In the genomic region with DNA sequence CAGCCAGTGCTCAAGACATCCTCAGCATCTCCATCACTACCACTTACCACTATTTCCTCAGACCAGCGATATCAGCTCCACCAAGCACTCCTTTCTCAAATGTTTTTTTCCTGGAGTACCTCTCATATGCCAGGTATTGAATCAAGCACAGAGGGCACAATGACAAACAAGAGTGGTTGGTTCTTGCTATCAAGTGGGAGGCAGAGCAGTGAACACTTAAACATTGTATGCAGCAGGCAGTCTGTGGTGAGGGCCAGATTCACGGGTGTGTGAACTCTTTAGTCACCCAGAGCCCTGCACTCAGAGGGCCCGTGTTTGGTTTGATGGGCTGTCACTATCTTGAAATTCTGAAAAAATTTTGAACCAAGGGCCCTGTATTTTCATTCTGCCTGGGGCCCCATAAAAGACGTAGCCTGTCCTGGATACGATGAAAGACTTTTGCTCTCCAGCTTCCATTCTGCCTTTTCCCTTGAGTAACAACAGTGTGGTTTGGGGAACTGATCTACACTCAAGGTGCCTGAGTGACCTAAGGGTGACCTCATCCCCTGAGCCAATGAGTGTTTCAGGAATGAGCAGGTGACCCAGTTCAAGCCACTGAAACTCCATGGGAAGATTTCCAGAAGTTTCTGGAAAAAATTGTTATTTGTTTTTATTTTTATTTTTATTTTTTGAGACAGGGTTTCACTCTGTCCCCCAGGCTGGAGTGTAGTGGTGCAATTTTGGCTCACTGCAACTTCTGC, we compare ENCODE assay signal across 22 cellular contexts.
A peak's percentile ranks its signal among the peaks of the same experiment; 100 is the strongest.
DNase-seq lines count a peak whose midpoint lies in the region; ATAC-seq and TF ChIP-seq lines count a peak whose summit lies in the region.
"Had no signal": no experiment of that assay in that cellular context is flagged by ENCODE, and none has a peak within 500 bp of the region (broad histone marks: within the 10 kb centered on the region; RNA-seq: fewer than 3 reads in every experiment).

No MANE protein-coding gene starts in this region.

- intact Hi-C loops in aorta (cut with DNase I): no loop called here

- 91 to 94% methylated on average over 5 of the region's 5 CpGs for WGBS in aorta, 2 donors

- no peaks in the 10 kb centered on the region for H3K9me3 Mint-ChIP-seq in nephron
- H3K9me3 Mint-ChIP-seq in activated naive CD4-positive, alpha-beta T cell treated with anti-CD3 and anti-CD28 coated beads, Interleukin-2, amount 50 U/mL, for 72 hours: no peaks in the 10 kb centered on the region

- no peak overlapping the region for H3K4me3 ChIP-seq in aorta (ENCODE audit: low read length in 2 of 2)
- H3K4me3 ChIP-seq: MG63, SK-N-MC had no signal

- no peaks in the 10 kb centered on the region for H3K27me3 Mint-ChIP-seq in nephron (ENCODE audit: low read depth)

- H3K27ac ChIP-seq in aorta (ENCODE audit: low read depth in 1 of 2, low read length in 2 of 2): no peak overlapping the region
- H3K27ac ChIP-seq: RWPE1, SK-N-MC had no signal

- peaks cover 16% of the 10 kb centered on the region for H3K36me3 Mint-ChIP-seq in nephron (ENCODE audit: low read depth)
- H3K36me3 Mint-ChIP-seq in activated naive CD4-positive, alpha-beta T cell treated with anti-CD3 and anti-CD28 coated beads, Interleukin-2, amount 50 U/mL, for 72 hours: no peaks in the 10 kb centered on the region

- no peaks in the 10 kb centered on the region for H3K27me3 ChIP-seq in aorta (ENCODE audit: control insufficient read depth in 1 of 2, insufficient read depth in 2 of 2, low read length in 1 of 2)
- H3K27me3 ChIP-seq: BE2C, MG63 had no signal

- H3K4me3 Mint-ChIP-seq in nephron: no peak overlapping the region

- peak overlapping the region in 2 of 3 experiments; percentile 51 to 58 for H3K27ac Mint-ChIP-seq in nephron
- no peak overlapping the region for H3K27ac Mint-ChIP-seq in activated naive CD4-positive, alpha-beta T cell treated with anti-CD3 and anti-CD28 coated beads, Interleukin-2, amount 50 U/mL, for 72 hours

- H3K4me1 ChIP-seq in aorta (ENCODE audit: control insufficient read depth in 1 of 2, insufficient read depth in 2 of 2, low read length in 2 of 2): no peaks in the 10 kb centered on the region

- H3K36me3 ChIP-seq in aorta (ENCODE audit: control insufficient read depth in 1 of 2, insufficient read depth in 2 of 2, low read length in 1 of 2): no peaks in the 10 kb centered on the region
- H3K36me3 ChIP-seq: MG63 had no signal

- TF ChIP-seq CTCF in nephron (IDR thresholded peaks at IDR 0.05; ENCODE audit: unreplicated experiment in 3 of 3): no peak

- H3K4me1 Mint-ChIP-seq in nephron: peaks cover 26% of the 10 kb centered on the region

- DNase-seq in NCI-H510A treated with DMSO at 0.1 percent for 48 hours (lab: John Stamatoyannopoulos, UW) (peak; percentile 56), NCI-H510A (lab: John Stamatoyannopoulos, UW) (no peak), NCI-H2107 (lab: John Stamatoyannopoulos, UW) (peak; percentile 18), SKM-1 (lab: John Stamatoyannopoulos, UW; ENCODE audit: unreplicated experiment) (peak; percentile 38), aorta (no peak), foreskin melanocyte (no peak)
- no peak for DNase-seq in activated naive CD4-positive, alpha-beta T cell treated with anti-CD3 and anti-CD28 coated beads, Interleukin-2, amount 50 U/mL, for 72 hours (ENCODE audit: low spot score in 2 of 2)
- DNase-seq: BE2C, DMS53, H7, Kasumi-1, MG63, NCI-H1092 treated with DMSO at 0.1 percent for 48 hours, NCI-H1436 treated with DMSO at 0.1 percent for 48 hours, NCI-H1930, NCI-H524 treated with DMSO at 0.1 percent for 48 hours, NCI-H82, PC-3, SHP77 treated with DMSO at 0.1 percent for 48 hours had no signal

- ATAC-seq in aorta (ENCODE audit: low FRiP score): no peak
- ATAC-seq in activated naive CD4-positive, alpha-beta T cell treated with anti-CD3 and anti-CD28 coated beads, Interleukin-2, amount 50 U/mL, for 72 hours: no peak
- ATAC-seq: PC-3 had no signal

- H3K9me3 ChIP-seq in aorta (ENCODE audit: control insufficient read depth, low read length): no peaks in the 10 kb centered on the region
- H3K9me3 ChIP-seq: BE2C, MG63 had no signal

Comparison
In these comparisons a context has a peak if more than half of its experiments do, and no peak if none do; other contexts are left out.
1. DNase-seq: peak in NCI-H510A treated with DMSO at 0.1 percent for 48 hours (single experiment), NCI-H2107 (single experiment) and SKM-1 (single experiment); none in NCI-H510A (single experiment), aorta (0 of 2), foreskin melanocyte (single experiment) and activated naive CD4-positive, alpha-beta T cell treated with anti-CD3 and anti-CD28 coated beads, Interleukin-2, amount 50 U/mL, for 72 hours (0 of 2).
2. H3K27ac Mint-ChIP-seq: peak in nephron (2 of 3); none in activated naive CD4-positive, alpha-beta T cell treated with anti-CD3 and anti-CD28 coated beads, Interleukin-2, amount 50 U/mL, for 72 hours (0 of 2).